In the genomic region with DNA sequence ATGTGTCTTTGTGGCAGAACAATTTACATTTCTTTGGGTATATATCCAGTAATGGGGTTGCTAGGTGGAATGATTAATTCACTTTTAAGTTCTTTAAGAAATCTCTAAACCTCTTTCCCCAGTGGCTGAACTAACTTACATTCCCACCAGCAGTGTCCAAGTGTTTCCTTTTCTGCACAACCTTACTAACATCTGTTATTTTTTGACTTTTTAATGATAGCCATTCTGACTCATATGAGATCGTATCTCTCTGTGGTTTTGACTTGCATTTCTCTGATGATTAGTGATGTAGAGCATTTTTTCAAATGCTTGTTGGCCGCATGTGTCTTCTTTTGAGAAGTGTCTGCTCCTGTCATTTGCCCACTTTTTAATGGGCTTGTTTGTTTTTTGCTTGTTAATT, we compare ENCODE assay signal across 10 cellular contexts. TPM values are rescaled to one million over a fixed set of nuclear protein-coding genes. Genes with fewer than 3 reads are reported as not detected.
DNase-seq lines count a peak whose midpoint lies in the region; ATAC-seq and TF ChIP-seq lines count a peak whose summit lies in the region.
"Had no signal": no experiment of that assay in that cellular context is flagged by ENCODE, and none has a peak within 500 bp of the region (broad histone marks: within the 10 kb centered on the region; RNA-seq: fewer than 3 reads in every experiment).

No MANE protein-coding gene starts in this region.

- H3K27ac Mint-ChIP-seq in MCF 10A (ENCODE audit: low read depth, unreplicated experiment), result peak overlapping the region; percentile 75
- H3K27ac Mint-ChIP-seq in activated T-helper 17 cell treated with anti-CD3 and anti-CD28 coated beads, Interleukin-2, amount 50 U/mL, for 72 hours, result no peak overlapping the region
- no peak overlapping the region for H3K27ac Mint-ChIP-seq in naive thymus-derived CD4-positive, alpha-beta T cell

- TF ChIP-seq CTCF in MCF 10A (IDR thresholded peaks at IDR 0.05; ENCODE audit: unreplicated experiment) (no peak), breast epithelium (IDR thresholded peaks at IDR 0.05) (no peak), coronary artery (IDR thresholded peaks at IDR 0.05) (no peak)

- H3K27me3 ChIP-seq in breast epithelium, result no peaks in the 10 kb centered on the region
- no peaks in the 10 kb centered on the region for H3K27me3 ChIP-seq in naive thymus-derived CD4-positive, alpha-beta T cell (ENCODE audit: control insufficient read depth in 2 of 2, insufficient read depth in 2 of 2, low read length in 2 of 2)
- H3K27me3 ChIP-seq: BLaER1 had no signal

- intact Hi-C loops in MCF 10A (cut with micrococcal nuclease) (no loop called here), breast epithelium (cut with DNase I; ENCODE audit: low total_unique reads) (no loop called here)
- intact Hi-C loops in naive thymus-derived CD4-positive, alpha-beta T cell (cut with micrococcal nuclease), result no loop called here

- ATAC-seq in HG03108 (IDR thresholded peaks at IDR 0.05; ENCODE audit: unreplicated experiment), result peak; percentile 70
- peak; percentile 46 for ATAC-seq in activated T-helper 17 cell treated with anti-CD3 and anti-CD28 coated beads, Interleukin-2, amount 50 U/mL, for 72 hours (replicated peaks)
- ATAC-seq in naive thymus-derived CD4-positive, alpha-beta T cell, result no peak

- no peaks in the 10 kb centered on the region for H3K27me3 Mint-ChIP-seq in MCF 10A (ENCODE audit: insufficient read depth, unreplicated experiment)
- peaks cover 5% of the 10 kb centered on the region for H3K27me3 Mint-ChIP-seq in activated T-helper 17 cell treated with anti-CD3 and anti-CD28 coated beads, Interleukin-2, amount 50 U/mL, for 72 hours
- peaks cover 0 to 15% (median 10%) of the 10 kb centered on the region in 5 donors for H3K27me3 Mint-ChIP-seq in naive thymus-derived CD4-positive, alpha-beta T cell

- H3K4me3 Mint-ChIP-seq in MCF 10A (ENCODE audit: unreplicated experiment), result no peak overlapping the region
- no peak overlapping the region for H3K4me3 Mint-ChIP-seq in activated T-helper 17 cell treated with anti-CD3 and anti-CD28 coated beads, Interleukin-2, amount 50 U/mL, for 72 hours
- no peak overlapping the region for H3K4me3 Mint-ChIP-seq in naive thymus-derived CD4-positive, alpha-beta T cell

- no peak overlapping the region for H3K4me3 ChIP-seq in breast epithelium
- H3K4me3 ChIP-seq in coronary artery, result no peak overlapping the region
- H3K4me3 ChIP-seq in naive thymus-derived CD4-positive, alpha-beta T cell (ENCODE audit: low read length), result no peak overlapping the region
- H3K4me3 ChIP-seq: BLaER1 had no signal

- no peaks in the 10 kb centered on the region for H3K9me3 Mint-ChIP-seq in MCF 10A (ENCODE audit: unreplicated experiment)
- peaks cover 8% of the 10 kb centered on the region for H3K9me3 Mint-ChIP-seq in activated T-helper 17 cell treated with anti-CD3 and anti-CD28 coated beads, Interleukin-2, amount 50 U/mL, for 72 hours
- H3K9me3 Mint-ChIP-seq in naive thymus-derived CD4-positive, alpha-beta T cell, result peaks cover 2 to 21% (median 8%) of the 10 kb centered on the region in 11 donors

- H3K27ac ChIP-seq in breast epithelium (no peak overlapping the region), coronary artery (no peak overlapping the region)
- H3K27ac ChIP-seq in naive thymus-derived CD4-positive, alpha-beta T cell (ENCODE audit: low read depth, low read length), result no peak overlapping the region
- H3K27ac ChIP-seq: BLaER1 had no signal

- H3K36me3 Mint-ChIP-seq in MCF 10A (ENCODE audit: insufficient read depth, unreplicated experiment), result peaks cover 18% of the 10 kb centered on the region
- H3K36me3 Mint-ChIP-seq in activated T-helper 17 cell treated with anti-CD3 and anti-CD28 coated beads, Interleukin-2, amount 50 U/mL, for 72 hours (ENCODE audit: low read depth), result no peaks in the 10 kb centered on the region
- H3K36me3 Mint-ChIP-seq in naive thymus-derived CD4-positive, alpha-beta T cell, result peaks cover 7 to 23% (median 12%) of the 10 kb centered on the region in 5 donors

- H3K36me3 ChIP-seq in breast epithelium, result no peaks in the 10 kb centered on the region
- H3K36me3 ChIP-seq in naive thymus-derived CD4-positive, alpha-beta T cell (ENCODE audit: control insufficient read depth in 2 of 3, insufficient read depth in 3 of 3, low read length in 3 of 3), result no peaks in the 10 kb centered on the region

- BruUV-seq in MCF 10A (replicated peaks; lab: Mats Ljungman, UMichigan), result no TSS peak

- POLR2A ChIA-PET in MCF 10A (lab: Yijun Ruan, JAX), result interaction anchor here (0.7 kb wide), 1 partner anchor 1047 kb away, joined by 3 read pairs; no protein-coding TSS in a partner anchor
- POLR2A ChIA-PET in naive thymus-derived CD4-positive, alpha-beta T cell (lab: Charles Lee), result no interaction called here

- DNase-seq in MCF 10A (ENCODE audit: unreplicated experiment) (peak; percentile 34), breast epithelium (ENCODE audit: low spot score in 2 of 2) (no peak), NCI-H82 (lab: John Stamatoyannopoulos, UW) (no peak), coronary artery (ENCODE audit: low spot score) (no peak), NCI-H526 treated with DMSO at 0.1 percent for 48 hours (lab: John Stamatoyannopoulos, UW) (no peak)
- no peak for DNase-seq in naive thymus-derived CD4-positive, alpha-beta T cell
- DNase-seq: KG1 had no signal

- peaks cover 24% of the 10 kb centered on the region for H3K4me1 Mint-ChIP-seq in MCF 10A (ENCODE audit: insufficient read depth, unreplicated experiment)
- peaks cover 8% of the 10 kb centered on the region for H3K4me1 Mint-ChIP-seq in activated T-helper 17 cell treated with anti-CD3 and anti-CD28 coated beads, Interleukin-2, amount 50 U/mL, for 72 hours
- peaks cover 0 to 8% (median 0%) of the 10 kb centered on the region in 7 donors for H3K4me1 Mint-ChIP-seq in naive thymus-derived CD4-positive, alpha-beta T cell

- no peaks in the 10 kb centered on the region for H3K4me1 ChIP-seq in breast epithelium
- H3K4me1 ChIP-seq in naive thymus-derived CD4-positive, alpha-beta T cell (ENCODE audit: control insufficient read depth in 2 of 2, insufficient read depth in 2 of 2, low read length in 2 of 2), result peaks cover 0 to 4% of the 10 kb centered on the region in 2 donors
- H3K4me1 ChIP-seq: BLaER1 had no signal

- CTCF ChIA-PET in MCF 10A (lab: Yijun Ruan, JAX), result no interaction called here
- CTCF ChIA-PET in naive thymus-derived CD4-positive, alpha-beta T cell (lab: Charles Lee), result no interaction called here

- H3K9me3 ChIP-seq in breast epithelium, result peaks cover 0 to 7% of the 10 kb centered on the region in 2 donors
- peaks cover 0 to 4% (median 0%) of the 10 kb centered on the region in 3 experiments for H3K9me3 ChIP-seq in naive thymus-derived CD4-positive, alpha-beta T cell (ENCODE audit: control insufficient read depth in 2 of 3, low read length in 3 of 3)

- no peak for TF ChIP-seq POLR2A in breast epithelium (IDR thresholded peaks at IDR 0.05)

RNA-seq across cellular contexts. Expression of gene PTH2R, which starts 43.1 kb away (rescaled TPM):
- not detected in 2 replicates for total RNA-seq in MCF 10A (2022)
- 1 to 10 TPM in 2 of 3 donors, under 1 TPM in 1; 0.64 to 3.3 (median 1.2) TPM for total RNA-seq in breast epithelium
- under 1 TPM in 1 of 2 donors, not detected in 1; 0.29 TPM for total RNA-seq in activated T-helper 17 cell treated with anti-CD3 and anti-CD28 coated beads, Interleukin-2, amount 50 U/mL, for 72 hours
- under 1 TPM in 3 of 5 experiments, not detected in 2; 0.19 to 0.44 (median 0.43) TPM for total RNA-seq in naive thymus-derived CD4-positive, alpha-beta T cell
- not detected for polyA plus RNA-seq in naive thymus-derived CD4-positive, alpha-beta T cell
